In the genomic region with DNA sequence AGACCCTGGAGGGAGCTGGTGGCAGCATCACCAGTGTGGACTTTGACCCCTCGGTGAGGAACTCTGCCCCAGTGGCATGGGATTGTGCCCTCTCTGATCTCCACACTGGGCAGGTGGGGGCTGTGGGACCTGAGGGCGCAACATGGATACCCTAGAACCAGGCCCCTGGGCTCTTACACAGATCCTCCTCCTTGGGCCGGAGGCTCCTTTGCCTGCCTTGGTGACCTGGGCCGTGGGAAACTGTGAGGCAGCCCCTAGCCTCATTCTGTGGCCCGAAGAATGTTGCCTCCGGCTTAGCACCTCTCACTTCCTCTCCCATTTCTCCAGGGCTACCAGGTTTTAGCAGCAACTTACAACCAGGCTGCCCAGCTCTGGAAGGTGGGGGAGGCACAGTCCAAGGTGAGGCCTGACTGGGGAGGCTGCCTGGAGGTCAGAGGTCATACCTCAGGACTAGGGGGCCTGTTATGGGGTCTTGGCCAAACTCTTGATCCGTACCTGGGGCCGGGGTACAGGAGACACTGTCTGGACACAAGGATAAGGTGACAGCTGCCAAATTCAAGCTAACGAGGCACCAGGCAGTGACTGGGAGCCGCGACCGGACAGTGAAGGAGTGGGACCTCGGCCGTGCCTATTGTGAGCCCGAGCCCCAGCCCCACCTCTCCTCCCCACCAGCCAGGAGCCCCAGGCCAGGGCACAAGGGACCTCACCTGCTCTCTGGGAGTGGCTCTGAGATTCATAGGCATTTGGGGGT, we compare ENCODE assay signal across 24 cellular contexts. TPM values are rescaled to one million over a fixed set of nuclear protein-coding genes. Genes with fewer than 3 reads are reported as not detected.
DNase-seq lines count a peak whose midpoint lies in the region; ATAC-seq, FAIRE-seq and TF ChIP-seq lines count a peak whose summit lies in the region.
"Had no signal": no experiment of that assay in that cellular context is flagged by ENCODE, and none has a peak within 500 bp of the region (broad histone marks: within the 10 kb centered on the region; RNA-seq: fewer than 3 reads in every experiment).

No MANE protein-coding gene starts in this region.

- intact Hi-C loops in sigmoid colon (cut with DNase I) = loop anchor here (10.0 kb wide), 1 partner anchor 538 kb away; no protein-coding TSS in a partner anchor

- no peak for FAIRE-seq in H54 (lab: Jason Lieb, UNC)
- FAIRE-seq: GM19239 had no signal

- TF ChIP-seq EP300 in sigmoid colon (IDR thresholded peaks at IDR 0.05) = no peak

- TF ChIP-seq POLR2A in sigmoid colon (IDR thresholded peaks at IDR 0.05) = no peak
- TF ChIP-seq POLR2A in H54 (IDR thresholded peaks at IDR 0.05; ENCODE audit: low read depth, low read length) = no peak

- no peak for TF ChIP-seq RAD21 in liver (IDR thresholded peaks at IDR 0.05)

- H3K4me1 ChIP-seq in liver (ENCODE audit: control insufficient read depth in 4 of 4, insufficient read depth in 4 of 4, low read length in 3 of 4) (peaks cover 2 to 23% (median 16%) of the 10 kb centered on the region in 4 donors), sigmoid colon (peaks cover 0 to 13% (median 9%) of the 10 kb centered on the region in 4 donors)

- DNase-seq in GM06990 (ENCODE audit: extremely low read depth, insufficient read length) (peak; percentile 25), T-cell (no peak), sigmoid colon (peak; percentile 60), D341Med (ENCODE audit: low spot score) (no peak), H54 (ENCODE audit: insufficient read length, low spot score) (no peak)
- DNase-seq: activated CD8-positive, alpha-beta T cell treated with anti-CD3 and anti-CD28 coated beads, Interleukin-2, amount 10 ng/mL, durations not matched to agents 7 days and 5 days; dermis blood vessel endothelial cell; EL; foreskin fibroblast; GOT3; NCI-H1092 treated with DMSO at 0.1 percent for 48 hours; NCI-H2107; NCI-H69; occipital lobe; stimulated activated CD4-positive, alpha-beta T cell treated with anti-CD3 and anti-CD28 coated beads, Interleukin-15, amount 100 ng/mL, for 24 hours; thyroid gland had no signal

- peaks cover 5 to 24% (median 11%) of the 10 kb centered on the region in 3 donors for H3K4me1 Mint-ChIP-seq in T-cell

- POLR2A ChIA-PET in T-cell (lab: Charles Lee) = no interaction called here

- peaks cover 7% of the 10 kb centered on the region for H3K36me3 Mint-ChIP-seq in T-cell

- ATAC-seq in T-cell (replicated peaks in 1 of 4) = no peak
- no peak for ATAC-seq in GM19324 (IDR thresholded peaks at IDR 0.05; ENCODE audit: low FRiP score, unreplicated experiment)
- ATAC-seq: activated CD8-positive, alpha-beta T cell treated with anti-CD3 and anti-CD28 coated beads, Interleukin-2, amount 10 ng/mL, durations not matched to agents 7 days and 5 days; PC-3 had no signal

- H3K27ac ChIP-seq in liver (ENCODE audit: low read depth in 1 of 2, low read length in 2 of 2) (no peak overlapping the region), sigmoid colon (no peak overlapping the region)
- H3K27ac ChIP-seq: epithelial cell of prostate, SJSA1, thyroid gland had no signal

- TF ChIP-seq CTCF in GM06990 (IDR thresholded peaks at IDR 0.05; ENCODE audit: insufficient read depth, low read length, poor library complexity, severe bottlenecking) (no peak), liver (IDR thresholded peaks at IDR 0.05; ENCODE audit: low read depth, low read length, missing input control) (no peak), sigmoid colon (IDR thresholded peaks at IDR 0.05) (no peak)

- 95% methylated on average over 15 of the region's 15 CpGs for WGBS in liver
- 93% methylated on average over 15 of the region's 15 CpGs for WGBS in sigmoid colon, 2 donors

- H3K27me3 ChIP-seq in GM06990 (replicated peaks; ENCODE audit: control insufficient read depth, insufficient read depth, low read length) = no peaks in the 10 kb centered on the region
- no peaks in the 10 kb centered on the region for H3K27me3 ChIP-seq in liver (ENCODE audit: control insufficient read depth in 4 of 4, insufficient read depth in 4 of 4, low read length in 3 of 4)
- no peaks in the 10 kb centered on the region for H3K27me3 ChIP-seq in sigmoid colon
- H3K27me3 ChIP-seq: breast epithelium, right atrium auricular region, SJSA1, thyroid gland had no signal

- H3K27ac Mint-ChIP-seq in T-cell = peak overlapping the region; percentile 31 to 79
- H3K27ac Mint-ChIP-seq: activated CD8-positive, alpha-beta T cell treated with anti-CD3 and anti-CD28 coated beads, Interleukin-2, amount 10 ng/mL, durations not matched to agents 7 days and 5 days had no signal

- H3K9ac ChIP-seq in liver (ENCODE audit: low read depth in 1 of 2, low read length in 2 of 2) = no peak overlapping the region

- H3K4me3 Mint-ChIP-seq in T-cell = no peak overlapping the region
- H3K4me3 Mint-ChIP-seq: activated CD8-positive, alpha-beta T cell treated with anti-CD3 and anti-CD28 coated beads, Interleukin-2, amount 10 ng/mL, durations not matched to agents 7 days and 5 days had no signal

- H3K36me3 ChIP-seq in GM06990 (ENCODE audit: control insufficient read depth, insufficient read depth, low read length) = peaks cover 31% of the 10 kb centered on the region
- H3K36me3 ChIP-seq in liver (ENCODE audit: control insufficient read depth in 4 of 4, insufficient read depth in 3 of 4, low read depth in 1 of 4, low read length in 3 of 4) = no peaks in the 10 kb centered on the region
- H3K36me3 ChIP-seq in sigmoid colon = peaks cover 0 to 4% (median 0%) of the 10 kb centered on the region in 4 donors
- H3K36me3 ChIP-seq: breast epithelium, SJSA1, thyroid gland had no signal

- CTCF ChIA-PET in T-cell (lab: Charles Lee) = no interaction called here

- H3K4me3 ChIP-seq in GM06990 (replicated peaks; ENCODE audit: low read depth, low read length) (no peak overlapping the region), liver (ENCODE audit: low read depth in 1 of 3, low read length in 3 of 3) (no peak overlapping the region), sigmoid colon (no peak overlapping the region)
- H3K4me3 ChIP-seq: breast epithelium, right atrium auricular region, SJSA1, thyroid gland had no signal

- no peaks in the 10 kb centered on the region for H3K9me3 Mint-ChIP-seq in T-cell

- H3K27me3 Mint-ChIP-seq in T-cell = no peaks in the 10 kb centered on the region

- H3K9me3 ChIP-seq in liver (ENCODE audit: control insufficient read depth in 4 of 4, low read length in 3 of 4) = no peaks in the 10 kb centered on the region
- no peaks in the 10 kb centered on the region for H3K9me3 ChIP-seq in sigmoid colon
- H3K9me3 ChIP-seq: breast epithelium, right atrium auricular region, SJSA1, thyroid gland had no signal

TF ChIP-seq in liver, 16 proteins besides CTCF, POLR2A, EP300 and RAD21:
- TF ChIP-seq JUND (IDR thresholded peaks at IDR 0.05) = no peak
- TF ChIP-seq HNF4A (conservative IDR thresholded peaks at IDR 0.05) = peak; percentile 39 to 59

RNA-seq across cellular contexts. Expression of a gene that starts 12.2 kb away (rescaled TPM):
- total RNA-seq in T-cell = 100 to 1,000 TPM; 107 to 145 (median 127) TPM
- total RNA-seq in liver = 10 to 100 TPM in 1 of 2 donors, 1 to 10 TPM in 1; 5.7 to 17.8 TPM
- 1 to 10 TPM; 4.7 to 9.0 TPM for polyA plus RNA-seq in liver
- total RNA-seq in sigmoid colon = 10 to 100 TPM; 16.8 to 36.8 (median 20.2) TPM
- 10 to 100 TPM in 1 of 3 donors, 1 to 10 TPM in 2; 4.6 to 47.7 (median 9.6) TPM for polyA plus RNA-seq in sigmoid colon

RNA-seq across cellular contexts. Expression of a gene that starts 32.5 kb away (rescaled TPM):
- total RNA-seq in T-cell = 10 to 100 TPM; 11.1 to 24.9 (median 19.1) TPM
- 100 to 1,000 TPM in 1 of 2 donors, 10 to 100 TPM in 1; 70.5 to 176 TPM for total RNA-seq in liver
- 100 to 1,000 TPM; 287 to 328 TPM for polyA plus RNA-seq in liver
- total RNA-seq in sigmoid colon = 10 to 100 TPM; 29.9 to 60.1 (median 43.9) TPM
- polyA plus RNA-seq in sigmoid colon = 100 to 1,000 TPM; 286 to 900 (median 781) TPM

Comparison
In these comparisons a context has a peak if more than half of its experiments do, and no peak if none do; other contexts are left out.
1. DNase-seq: peak in GM06990 (single experiment) and sigmoid colon (single experiment); none in T-cell (0 of 34), D341Med (single experiment) and H54 (single experiment).